ENCODE assay signal across 23 cellular contexts in the genomic region with DNA sequence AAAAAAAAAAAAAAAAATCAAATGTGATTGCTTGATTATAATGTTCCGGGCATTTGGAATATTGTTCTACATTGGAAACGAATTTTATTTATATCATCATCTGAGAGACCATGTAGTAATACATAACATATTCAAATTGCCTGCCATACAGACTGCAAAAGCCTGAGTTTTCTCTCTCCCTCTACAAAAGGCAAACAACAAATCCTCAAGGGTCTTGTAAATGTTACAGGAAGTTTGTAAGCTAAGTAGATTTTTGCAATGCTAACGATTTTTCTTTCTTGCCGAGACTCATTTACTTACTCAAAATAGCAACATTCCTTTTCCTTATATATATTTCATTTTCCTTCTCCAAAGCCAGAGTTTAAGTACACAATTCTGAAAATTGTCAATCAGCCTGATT. TPM values are rescaled to one million over a fixed set of nuclear protein-coding genes. Genes with fewer than 3 reads are reported as not detected.
DNase-seq lines count a peak whose midpoint lies in the region; ATAC-seq and TF ChIP-seq lines count a peak whose summit lies in the region.
"Had no signal": no experiment of that assay in that cellular context is flagged by ENCODE, and none has a peak within 500 bp of the region (broad histone marks: within the 10 kb centered on the region; RNA-seq: fewer than 3 reads in every experiment).

No MANE protein-coding gene starts in this region.

- H4K5ac ChIP-seq in H9 (ENCODE audit: insufficient read length, low read depth, low read length) = no peak overlapping the region

- H2BK12ac ChIP-seq in H9 (ENCODE audit: insufficient read length, low read depth, low read length) = no peak overlapping the region

- H3K9me3 Mint-ChIP-seq in H9 (peaks cover 9 to 16% of the 10 kb centered on the region in 2 experiments), WTC11 (peaks cover 30% of the 10 kb centered on the region), neural progenitor cell (peaks cover under 1% of the 10 kb centered on the region)

- H3K27ac Mint-ChIP-seq in H9 (peak overlapping the region; percentile 37 to 76 (median 66); a peak in 5 of 7 replicates), WTC11 (peak overlapping the region; percentile 78), neural progenitor cell (no peak overlapping the region)
- H3K27ac Mint-ChIP-seq: B cell; CD4-positive, CD25-positive, alpha-beta regulatory T cell; CD8-positive, alpha-beta T cell; HFFc6 had no signal

- POLR2A ChIA-PET in WTC11 (lab: Charles Lee) = interaction anchor here (0.6 kb wide), 1 partner anchor 54 kb away, joined by 3 read pairs; no protein-coding TSS in a partner anchor

- H3K4me2 ChIP-seq in H9 (ENCODE audit: insufficient read depth, insufficient read length, low read length) (no peak overlapping the region), neural progenitor cell (no peak overlapping the region)
- H3K4me2 ChIP-seq: BLaER1 had no signal

- DNase-seq in H9 (no peak), NCI-H526 (lab: John Stamatoyannopoulos, UW) (peak; percentile 32 to 41), WTC11 (ENCODE audit: low spot score) (no peak), neural progenitor cell (ENCODE audit: low spot score) (no peak), D341Med (ENCODE audit: low spot score) (no peak), NOMO-1 treated with dmso at 0.1 percent for 144 hours (lab: John Stamatoyannopoulos, UW; ENCODE audit: unreplicated experiment) (no peak)
- DNase-seq: Caco-2; CD4-positive, CD25-positive, alpha-beta regulatory T cell; CD8-positive, alpha-beta T cell; DMS 273 treated with DMSO at 0.1 percent for 48 hours; DMS79; EL; GDM1; GM23248; HFFc6 had no signal

- H4K20me1 ChIP-seq in H9 (ENCODE audit: control insufficient read depth, insufficient read depth, insufficient read length) (no peaks in the 10 kb centered on the region), neural progenitor cell (ENCODE audit: low read depth) (no peaks in the 10 kb centered on the region)
- H4K20me1 ChIP-seq: BLaER1 had no signal

- no peaks in the 10 kb centered on the region for H3K23me2 ChIP-seq in H9 (ENCODE audit: insufficient read length, low read depth, low read length, poor library complexity, severe bottlenecking)

- H3K18ac ChIP-seq in H9 (ENCODE audit: insufficient read length, low read depth, low read length) = no peak overlapping the region

- no peak overlapping the region for H3K27ac ChIP-seq in H9 (ENCODE audit: insufficient read length, low read depth, low read length)
- no peak overlapping the region for H3K27ac ChIP-seq in neural progenitor cell
- H3K27ac ChIP-seq: BLaER1, C4-2B, GM23248 had no signal

- H3K9ac ChIP-seq in H9 (ENCODE audit: extremely low read depth, insufficient read length, low read length) = no peak overlapping the region
- no peak overlapping the region for H3K9ac ChIP-seq in neural progenitor cell
- H3K9ac ChIP-seq: BLaER1, GM23248 had no signal

- H3K4me3 ChIP-seq in neural progenitor cell = no peak overlapping the region
- H3K4me3 ChIP-seq: BLaER1, GM12878, GM23248, HAP-1 had no signal

- no peaks in the 10 kb centered on the region for H3K36me3 ChIP-seq in neural progenitor cell
- H3K36me3 ChIP-seq: BLaER1, HAP-1 had no signal

- no peak overlapping the region for H3K4ac ChIP-seq in H9 (ENCODE audit: low read depth, low read length)

- H3K14ac ChIP-seq in H9 (ENCODE audit: insufficient read depth, low read length) = no peak overlapping the region

- H3K36me3 Mint-ChIP-seq in H9 (ENCODE audit: insufficient read depth in 1 of 3, low read depth in 3 of 3) (peaks cover 0 to 6% (median 2%) of the 10 kb centered on the region in 3 experiments; a peak in 1 of 7 replicates), WTC11 (peaks cover 17% of the 10 kb centered on the region), neural progenitor cell (no peaks in the 10 kb centered on the region)
- H3K36me3 Mint-ChIP-seq: CD4-positive, CD25-positive, alpha-beta regulatory T cell; CD8-positive, alpha-beta T cell had no signal

- H4K91ac ChIP-seq in H9 (ENCODE audit: insufficient read length, low read depth, low read length) = no peak overlapping the region

- CTCF ChIA-PET in WTC11 (lab: Charles Lee) = interaction anchor here (1.0 kb wide), 1 partner anchor 31 kb away, joined by 3 read pairs; no protein-coding TSS in a partner anchor

- H4K8ac ChIP-seq in H9 (replicated peaks; ENCODE audit: insufficient read length, low read depth, low read length) = no peak overlapping the region

- H3T11ph ChIP-seq in H9 (ENCODE audit: low read length) = no peak overlapping the region

- H3K4me3 Mint-ChIP-seq in H9 (no peak overlapping the region), WTC11 (no peak overlapping the region; the same call in 1 of the 2 replicates), neural progenitor cell (no peak overlapping the region)
- H3K4me3 Mint-ChIP-seq: B cell; CD4-positive, CD25-positive, alpha-beta regulatory T cell; CD8-positive, alpha-beta T cell; HFFc6 had no signal

- H3K4me1 ChIP-seq in H9 (ENCODE audit: insufficient read depth, low read length) (peaks cover 3% of the 10 kb centered on the region), neural progenitor cell (no peaks in the 10 kb centered on the region)
- H3K4me1 ChIP-seq: BLaER1, Caco-2, HAP-1 had no signal

- no peak overlapping the region for H2BK20ac ChIP-seq in H9 (ENCODE audit: low read depth, low read length, poor library complexity, severe bottlenecking)

- H2BK120ac ChIP-seq in H9 (ENCODE audit: low read depth, low read length, poor library complexity, severe bottlenecking) = no peak overlapping the region

- H2AK5ac ChIP-seq in H9 (ENCODE audit: insufficient read length, low read length) = no peak overlapping the region

- no peak for ATAC-seq in WTC11
- no peak for ATAC-seq in HG03108 (IDR thresholded peaks at IDR 0.05; ENCODE audit: unreplicated experiment)
- ATAC-seq: CD8-positive, alpha-beta T cell; GM12878 had no signal

- H3K27me3 ChIP-seq in H9 (ENCODE audit: insufficient read depth, low read length) (no peaks in the 10 kb centered on the region), neural progenitor cell (no peaks in the 10 kb centered on the region)
- H3K27me3 ChIP-seq: BLaER1 had no signal

- H3K79me1 ChIP-seq in H9 (ENCODE audit: insufficient read depth, low read depth, low read length, poor library complexity, severe bottlenecking) = no peaks in the 10 kb centered on the region

- peaks cover 17 to 18% of the 10 kb centered on the region in 2 experiments for H3K4me1 Mint-ChIP-seq in H9
- H3K4me1 Mint-ChIP-seq in WTC11 = peaks cover 31% of the 10 kb centered on the region
- H3K4me1 Mint-ChIP-seq in neural progenitor cell = no peaks in the 10 kb centered on the region
- H3K4me1 Mint-ChIP-seq: B cell; CD4-positive, CD25-positive, alpha-beta regulatory T cell had no signal

- H2AFZ ChIP-seq in H9 (ENCODE audit: low read length) (no peak overlapping the region), neural progenitor cell (replicated peaks) (no peak overlapping the region)
- H2AFZ ChIP-seq: GM23248 had no signal

- no peaks in the 10 kb centered on the region; the same call in 1 of the 2 replicates for H3K27me3 Mint-ChIP-seq in H9 (ENCODE audit: low read depth)
- H3K27me3 Mint-ChIP-seq in WTC11 (ENCODE audit: low read depth) = peaks cover 9% of the 10 kb centered on the region
- H3K27me3 Mint-ChIP-seq in neural progenitor cell (ENCODE audit: insufficient read depth, low read depth) = peaks cover 2% of the 10 kb centered on the region
- H3K27me3 Mint-ChIP-seq: CD4-positive, CD25-positive, alpha-beta regulatory T cell had no signal

- TF ChIP-seq CTCF in H9 (conservative IDR thresholded peaks at IDR 0.05) = no peak
- no peak for TF ChIP-seq CTCF in WTC11 (IDR thresholded peaks at IDR 0.05)
- TF ChIP-seq CTCF in neural progenitor cell (IDR thresholded peaks at IDR 0.05) = no peak

- H2BK15ac ChIP-seq in H9 (ENCODE audit: low read depth, low read length) = no peak overlapping the region

- H3K79me2 ChIP-seq in H9 (ENCODE audit: insufficient read depth, low read length) (no peaks in the 10 kb centered on the region), neural progenitor cell (ENCODE audit: low read depth) (no peaks in the 10 kb centered on the region)

- no CpG with 5 or more reads among the region's 4 CpGs for WGBS in H9 (ENCODE audit: extremely low coverage, insufficient read length, low lambda C conversion rate)

- no peak overlapping the region for H3K23ac ChIP-seq in H9 (ENCODE audit: insufficient read length, low read depth, low read length)

- H3F3A ChIP-seq in neural progenitor cell (ENCODE audit: low read depth) = no peaks in the 10 kb centered on the region

- H3K56ac ChIP-seq in H9 (ENCODE audit: insufficient read length, low read depth, low read length) = no peak overlapping the region

- H3K9me3 ChIP-seq in H9 (ENCODE audit: control insufficient read depth, low read depth, low read length) = no peaks in the 10 kb centered on the region
- no peaks in the 10 kb centered on the region for H3K9me3 ChIP-seq in neural progenitor cell (ENCODE audit: low read depth)
- H3K9me3 ChIP-seq: BLaER1, Caco-2, HAP-1 had no signal

- no peak overlapping the region for H2BK5ac ChIP-seq in H9 (ENCODE audit: insufficient read length, low read length)

TF ChIP-seq in WTC11, 78 proteins besides CTCF, POLR2A, EP300 and RAD21:
- TF ChIP-seq, protein P1, sequence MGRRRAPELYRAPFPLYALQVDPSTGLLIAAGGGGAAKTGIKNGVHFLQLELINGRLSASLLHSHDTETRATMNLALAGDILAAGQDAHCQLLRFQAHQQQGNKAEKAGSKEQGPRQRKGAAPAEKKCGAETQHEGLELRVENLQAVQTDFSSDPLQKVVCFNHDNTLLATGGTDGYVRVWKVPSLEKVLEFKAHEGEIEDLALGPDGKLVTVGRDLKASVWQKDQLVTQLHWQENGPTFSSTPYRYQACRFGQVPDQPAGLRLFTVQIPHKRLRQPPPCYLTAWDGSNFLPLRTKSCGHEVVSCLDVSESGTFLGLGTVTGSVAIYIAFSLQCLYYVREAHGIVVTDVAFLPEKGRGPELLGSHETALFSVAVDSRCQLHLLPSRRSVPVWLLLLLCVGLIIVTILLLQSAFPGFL (CRISPR knock-in tag; IDR thresholded peaks at IDR 0.05; ENCODE audit: borderline replicate concordance) = no peak
TF ChIP-seq in WTC11: peak in this region for 0.

RNA-seq across cellular contexts. Expression of a gene that starts 49.0 kb away (rescaled TPM):
- not detected in 2 replicates for total RNA-seq in H9 (2021)
- 0.09 TPM in 2 of 3 replicates, not detected in the other for total RNA-seq in WTC11 (2021)
- not detected in 2 replicates for total RNA-seq in neural progenitor cell (ENCODE audit: low replicate concordance)
- total RNA-seq: A172; B cell; Caco-2; CD4-positive, CD25-positive, alpha-beta regulatory T cell; CD8-positive, alpha-beta T cell; GM12878; GM23248; H4; HFFc6 had no signal

Comparison
In these comparisons a context has a peak if more than half of its experiments do, and no peak if none do; other contexts are left out.
1. DNase-seq: peak in NCI-H526 (2 of 2); none in H9 (single experiment), WTC11 (single experiment), neural progenitor cell (single experiment), D341Med (single experiment) and NOMO-1 treated with dmso at 0.1 percent for 144 hours (single experiment).